20 cellular contexts compared by ENCODE assay signal in genomic region chr12:120362516-120363273, GRCh38. TPM values are rescaled to one million over a fixed set of nuclear protein-coding genes. Genes with fewer than 3 reads are reported as not detected.
DNase-seq lines count a peak whose midpoint lies in the region; ATAC-seq lines count a peak whose summit lies in the region.
"Had no signal": no experiment of that assay in that cellular context is flagged by ENCODE, and none has a peak within 500 bp of the region (broad histone marks: within the 10 kb centered on the region; RNA-seq: fewer than 3 reads in every experiment).

No MANE protein-coding gene starts in this region.

- no peak for ATAC-seq in stimulated activated naive B cell treated with anti-CD40 and anti-IgM and Interleukin-4, amounts not matched to agents 10 μg/mL and 1 μg/mL and 100 μg/mL, for 72 hours (replicated peaks)

- H3K4me1 Mint-ChIP-seq in stimulated activated naive B cell treated with anti-CD40 and anti-IgM and Interleukin-4, amounts not matched to agents 10 μg/mL and 1 μg/mL and 100 μg/mL, for 72 hours, result peaks cover 6 to 11% of the 10 kb centered on the region in 2 donors

- DNase-seq in NCI-H82 (lab: John Stamatoyannopoulos, UW), result peak; percentile 89
- no peak for DNase-seq in NCI-H82 treated with DMSO at 0.1 percent for 48 hours (lab: John Stamatoyannopoulos, UW; ENCODE audit: unreplicated experiment)
- DNase-seq in NT2/D1 (ENCODE audit: low read depth, low spot score), result no peak
- DNase-seq in stimulated activated naive B cell treated with anti-CD40 and anti-IgM and Interleukin-4, amounts not matched to agents 10 μg/mL and 1 μg/mL and 100 μg/mL, for 72 hours, result no peak
- no peak for DNase-seq in dermis blood vessel endothelial cell
- DNase-seq in HPDE6-E6E7 (ENCODE audit: extremely low spot score), result no peak
- DNase-seq in OCI-M1 (lab: John Stamatoyannopoulos, UW), result no peak
- DNase-seq: activated CD4-positive, alpha-beta T cell treated with anti-CD3 and anti-CD28 coated beads for 1 hour; activated T-cell treated with anti-CD3 and anti-CD28 coated beads for 4 hours; MV-4-11; naive B cell; NCI-H510A treated with DMSO at 0.1 percent for 48 hours; stimulated activated CD4-positive, alpha-beta T cell treated with anti-CD3 and anti-CD28 coated beads, Interleukin-4, amount 100 ng/mL, for 24 hours had no signal

- H3K9me3 ChIP-seq in NT2/D1 (ENCODE audit: insufficient read depth, low read length) (no peaks in the 10 kb centered on the region), iPS-20b (ENCODE audit: insufficient read depth, low read depth, low read length) (no peaks in the 10 kb centered on the region)
- H3K9me3 ChIP-seq: heart right ventricle had no signal

- H3K9ac ChIP-seq in NT2/D1 (ENCODE audit: insufficient read length, low read depth), result peak overlapping the region; percentile 61
- H3K9ac ChIP-seq in iPS-20b (ENCODE audit: low read depth, low read length), result peak overlapping the region; percentile 72; the same call in 1 of the 2 replicates

- no peaks in the 10 kb centered on the region for H3K27me3 ChIP-seq in NT2/D1 (ENCODE audit: insufficient read depth, insufficient read length)
- no peaks in the 10 kb centered on the region for H3K27me3 ChIP-seq in iPS-20b (ENCODE audit: insufficient read depth, low read length)

- H3K4me3 ChIP-seq in NT2/D1 (ENCODE audit: insufficient read length, low read depth), result no peak overlapping the region
- H3K4me3 ChIP-seq in iPS-20b (ENCODE audit: low read length), result peak overlapping the region; percentile 56; the same call in 1 of the 2 replicates

- no peaks in the 10 kb centered on the region for H3K36me3 Mint-ChIP-seq in stimulated activated naive B cell treated with anti-CD40 and anti-IgM and Interleukin-4, amounts not matched to agents 10 μg/mL and 1 μg/mL and 100 μg/mL, for 72 hours
- H3K36me3 Mint-ChIP-seq: naive B cell had no signal

- H3K36me3 ChIP-seq in NT2/D1 (ENCODE audit: insufficient read depth, insufficient read length, low read length) (peaks cover 65% of the 10 kb centered on the region), iPS-20b (ENCODE audit: insufficient read depth, low read depth, low read length) (peaks cover 77% of the 10 kb centered on the region)
- H3K36me3 ChIP-seq: heart right ventricle had no signal

- peak overlapping the region; percentile 15 to 67 for H3K4me3 Mint-ChIP-seq in stimulated activated naive B cell treated with anti-CD40 and anti-IgM and Interleukin-4, amounts not matched to agents 10 μg/mL and 1 μg/mL and 100 μg/mL, for 72 hours
- H3K4me3 Mint-ChIP-seq: T-helper 1 cell treated with Interleukin-12 subunit alpha and Interleukin-12 subunit beta and Interleukin-4 antibody, amounts not matched to agents 30 μg/mL and 1 μg/mL, for 36 hours had no signal

- no peak overlapping the region for H3K27ac Mint-ChIP-seq in stimulated activated naive B cell treated with anti-CD40 and anti-IgM and Interleukin-4, amounts not matched to agents 10 μg/mL and 1 μg/mL and 100 μg/mL, for 72 hours
- H3K27ac Mint-ChIP-seq: T-helper 1 cell treated with Interleukin-12 subunit alpha and Interleukin-12 subunit beta and Interleukin-4 antibody, amounts not matched to agents 30 μg/mL and 1 μg/mL, for 36 hours had no signal

- H3K27me3 Mint-ChIP-seq in stimulated activated naive B cell treated with anti-CD40 and anti-IgM and Interleukin-4, amounts not matched to agents 10 μg/mL and 1 μg/mL and 100 μg/mL, for 72 hours, result peaks cover 68 to 92% of the 10 kb centered on the region in 2 donors

- peak overlapping the region; percentile 83 for H3K27ac ChIP-seq in iPS-20b (ENCODE audit: low read length)
- H3K27ac ChIP-seq: RWPE1 had no signal

- H3K9me3 Mint-ChIP-seq in stimulated activated naive B cell treated with anti-CD40 and anti-IgM and Interleukin-4, amounts not matched to agents 10 μg/mL and 1 μg/mL and 100 μg/mL, for 72 hours, result no peaks in the 10 kb centered on the region
- H3K9me3 Mint-ChIP-seq: IgD-negative memory B cell; T-helper 1 cell treated with Interleukin-12 subunit alpha and Interleukin-12 subunit beta and Interleukin-4 antibody, amounts not matched to agents 30 μg/mL and 1 μg/mL, for 36 hours had no signal

- H3K4me1 ChIP-seq in NT2/D1 (ENCODE audit: insufficient read depth, insufficient read length), result peaks cover 47% of the 10 kb centered on the region
- H3K4me1 ChIP-seq in iPS-20b (ENCODE audit: insufficient read depth, low read length), result peaks cover 43% of the 10 kb centered on the region

RNA-seq across cellular contexts. Expression of gene MSI1, which starts 6.3 kb away (rescaled TPM):
- not detected in 2 replicates for total RNA-seq in dermis blood vessel endothelial cell

RNA-seq across cellular contexts. Expression of gene PLA2G1B, which starts 35.1 kb away (rescaled TPM):
- not detected in 2 replicates for total RNA-seq in dermis blood vessel endothelial cell
- total RNA-seq: left cardiac atrium, sciatic nerve had no signal
